In the genomic region with DNA sequence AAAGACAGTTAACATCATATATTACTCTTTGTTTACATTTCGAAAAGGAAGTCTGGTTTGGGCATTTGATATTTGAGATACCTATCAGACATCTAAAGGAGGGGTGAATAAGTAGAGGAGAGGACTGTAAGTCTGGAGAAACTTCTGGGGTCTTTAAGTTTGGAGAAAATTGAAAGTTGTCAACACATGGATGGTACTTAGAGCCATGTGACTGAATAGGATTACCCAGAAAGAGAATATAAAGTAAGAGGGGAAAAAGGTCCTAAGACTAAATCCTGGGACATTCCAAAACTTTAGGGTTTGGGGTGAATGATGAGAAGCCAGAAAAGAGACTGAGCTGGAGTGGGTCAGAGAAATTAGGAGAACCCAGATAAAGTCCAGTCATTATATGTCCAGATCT, we compare ENCODE assay signal across 27 cellular contexts.
"Had no signal": no experiment of that assay in that cellular context is flagged by ENCODE, and none has a peak within 500 bp of the region (broad histone marks: within the 10 kb centered on the region; RNA-seq: fewer than 3 reads in every experiment).

No MANE protein-coding gene starts in this region.

- H3K9me3 ChIP-seq: ovary, psoas muscle, spleen, suprapubic skin, testis, tibial artery, transverse colon, upper lobe of right lung, uterus had no signal

- H3K4me1 ChIP-seq: parathyroid adenoma, spleen, suprapubic skin, testis, tibial artery, transverse colon, upper lobe of right lung, uterus had no signal

- H3K27ac ChIP-seq: neural progenitor cell, ovary, parathyroid adenoma, psoas muscle, skin epidermis, spleen, suprapubic skin, testis, tibial artery, transverse colon, upper lobe of right lung, uterus had no signal

- H3K9ac ChIP-seq: neural progenitor cell, parathyroid adenoma had no signal

- H3K36me3 ChIP-seq: neural progenitor cell, ovary, spleen, suprapubic skin, tibial artery, transverse colon, upper lobe of right lung, uterus had no signal

- H3K4me2 ChIP-seq: neural progenitor cell, smooth muscle cell had no signal

- H3K79me2 ChIP-seq: parathyroid adenoma had no signal

- H3K27me3 ChIP-seq: neural progenitor cell, ovary, spleen, suprapubic skin, testis, tibial artery, transverse colon, upper lobe of right lung, uterus had no signal

- ATAC-seq: natural killer cell; psoas muscle; right cardiac atrium; sciatic nerve; stimulated activated naive CD8-positive, alpha-beta T cell treated with anti-CD3 and anti-CD28 coated beads, Interleukin-15, amount 100 ng/mL, for 72 hours; stimulated activated naive CD8-positive, alpha-beta T cell treated with anti-CD3 and anti-CD28 coated beads, Interleukin-15, Interleukin-2, amounts not matched to agents 100 U/mL and 50 U/mL, for 24 hours; upper lobe of right lung had no signal

- H2AFZ ChIP-seq: neural progenitor cell, parathyroid adenoma had no signal

- DNase-seq: natural killer cell; occipital lobe; ovary; posterior cingulate gyrus; psoas muscle; right cardiac atrium; spleen; stimulated activated CD4-positive, alpha-beta T cell treated with anti-CD3 and anti-CD28 coated beads, Interleukin-12 subunit alpha, Interleukin-12 subunit beta, amount 100 ng/mL, for 4 hours; stimulated activated CD4-positive, alpha-beta T cell treated with anti-CD3 and anti-CD28 coated beads, Interleukin-1b, Interleukin-23, amount 100 ng/mL, for 48 hours; stimulated activated CD4-positive, alpha-beta T cell treated with anti-CD3 and anti-CD28 coated beads, Interleukin-4, amount 100 ng/mL, for 1 hour; stimulated activated CD4-positive, alpha-beta T cell treated with anti-CD3 and anti-CD28 coated beads, Interleukin-4, amount 100 ng/mL, for 4 hours; stimulated activated CD8-positive, alpha-beta memory T cell treated with anti-CD3 and anti-CD28 coated beads, Interleukin-4, amount 100 ng/mL, for 48 hours; stimulated activated naive CD4-positive, alpha-beta T cell; stimulated activated naive CD8-positive, alpha-beta T cell treated with anti-CD3 and anti-CD28 coated beads, Interleukin-15, amount 100 ng/mL, for 72 hours; stimulated activated naive CD8-positive, alpha-beta T cell treated with anti-CD3 and anti-CD28 coated beads, Interleukin-15, Interleukin-2, amounts not matched to agents 100 U/mL and 50 U/mL, for 24 hours; substantia nigra; testis; tibial artery; transverse colon; upper lobe of right lung; uterus had no signal

- H3K4me3 ChIP-seq: neural progenitor cell, ovary, psoas muscle, skin epidermis, smooth muscle cell, spleen, suprapubic skin, testis, tibial artery, transverse colon, upper lobe of right lung, uterus had no signal
